22 cellular contexts compared by ENCODE assay signal in the genomic region with DNA sequence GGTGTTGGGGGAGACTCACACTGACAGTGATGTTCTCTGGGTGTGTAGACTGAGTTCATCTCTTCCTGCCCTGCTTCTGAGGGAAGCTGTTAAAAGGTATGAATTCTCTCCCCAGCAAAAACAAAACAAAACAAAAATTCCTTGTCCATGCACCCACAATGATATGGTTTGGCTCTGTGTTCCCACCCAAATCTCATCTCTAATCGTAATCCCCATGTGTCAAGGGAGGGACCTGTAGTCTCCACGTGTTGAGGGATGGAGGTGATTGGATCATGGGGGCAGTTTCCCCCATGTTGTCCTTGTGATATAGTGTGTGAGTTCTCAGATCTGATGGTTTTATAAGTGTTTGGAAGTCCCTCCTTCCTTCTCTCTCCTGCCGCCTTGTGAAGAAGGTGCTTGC.
DNase-seq lines count a peak whose midpoint lies in the region; ATAC-seq, FAIRE-seq and TF ChIP-seq lines count a peak whose summit lies in the region.
"Had no signal": no experiment of that assay in that cellular context is flagged by ENCODE, and none has a peak within 500 bp of the region (broad histone marks: within the 10 kb centered on the region; RNA-seq: fewer than 3 reads in every experiment).

No MANE protein-coding gene starts in this region.

- 74% methylated on average over 3 of the region's 3 CpGs for WGBS in right cardiac atrium
- 4% methylated on average over 3 of the region's 3 CpGs for WGBS in HepG2 (ENCODE audit: low lambda C conversion rate)

- H2AFZ ChIP-seq in HepG2 (ENCODE audit: low read length) = no peak overlapping the region
- H2AFZ ChIP-seq: GM23248 had no signal

- in situ Hi-C loops in HepG2 (cut with HindIII; ENCODE audit: extremely low pct_ligation_motif_present, low pct_unique_long_range_greater_than_20kb) = no loop called here

- ATAC-seq in right cardiac atrium = no peak
- no peak for ATAC-seq in HepG2
- ATAC-seq in stimulated activated naive B cell treated with anti-CD40 and anti-IgM and Interleukin-4, amounts not matched to agents 10 μg/mL and 1 μg/mL and 100 μg/mL, for 72 hours (replicated peaks) = no peak
- ATAC-seq: CD8-positive, alpha-beta T cell; GM12878; HCT116 had no signal

- TF ChIP-seq EP300 in HepG2 (IDR thresholded peaks at IDR 0.05; ENCODE audit: low read depth in 2 of 2, low read length in 2 of 2) (no peak), HepG2 (CRISPR knock-in tag; IDR thresholded peaks at IDR 0.05; ENCODE audit: borderline replicate concordance) (no peak)

- H3K9me3 ChIP-seq in right cardiac atrium (ENCODE audit: control insufficient read depth, low read length) (peaks cover 2% of the 10 kb centered on the region), HepG2 (ENCODE audit: low read length) (peaks cover 32% of the 10 kb centered on the region), vagina (no peaks in the 10 kb centered on the region), colonic mucosa (no peaks in the 10 kb centered on the region)

- POLR2A ChIA-PET in HepG2 (lab: Yijun Ruan, JAX) = no interaction called here

- H3K9me3 Mint-ChIP-seq in stimulated activated naive B cell treated with anti-CD40 and anti-IgM and Interleukin-4, amounts not matched to agents 10 μg/mL and 1 μg/mL and 100 μg/mL, for 72 hours = peaks cover 32 to 37% of the 10 kb centered on the region in 2 donors

- no peak for TF ChIP-seq RAD21 in HepG2 (CRISPR knock-in tag; IDR thresholded peaks at IDR 0.05)

- DNase-seq in cardiac septum (ENCODE audit: low spot score) (peak; percentile 14), right cardiac atrium (no peak), HepG2 (ENCODE audit: low spot score) (no peak), vagina (ENCODE audit: extremely low spot score in 2 of 2) (peak; percentile 32 to 40), colonic mucosa (no peak)
- no peak for DNase-seq in stimulated activated naive B cell treated with anti-CD40 and anti-IgM and Interleukin-4, amounts not matched to agents 10 μg/mL and 1 μg/mL and 100 μg/mL, for 72 hours
- DNase-seq: Caco-2; CD4-positive, CD25-positive, alpha-beta regulatory T cell; CD8-positive, alpha-beta T cell; DMS153; DND-41; GDM1; GM23248; H9 had no signal

- H3K36me3 ChIP-seq in HepG2 (replicated peaks in 1 of 2; ENCODE audit: control insufficient read depth in 1 of 2, insufficient read depth in 2 of 2, low read length in 2 of 2) = no peaks in the 10 kb centered on the region
- H3K36me3 ChIP-seq in vagina = no peaks in the 10 kb centered on the region
- H3K36me3 ChIP-seq in colonic mucosa = no peaks in the 10 kb centered on the region
- H3K36me3 ChIP-seq: BLaER1 had no signal

- TF ChIP-seq CTCF in HepG2 (CRISPR knock-in tag; IDR thresholded peaks at IDR 0.05) (no peak), vagina (IDR thresholded peaks at IDR 0.05) (no peak), colonic mucosa (IDR thresholded peaks at IDR 0.05) (no peak)

- H3K4me1 ChIP-seq in right cardiac atrium (ENCODE audit: control insufficient read depth, insufficient read depth, low read length) = no peaks in the 10 kb centered on the region
- H3K4me1 ChIP-seq in HepG2 (ENCODE audit: insufficient read depth, low read length) = no peaks in the 10 kb centered on the region
- H3K4me1 ChIP-seq in vagina = no peaks in the 10 kb centered on the region
- H3K4me1 ChIP-seq in colonic mucosa = no peaks in the 10 kb centered on the region
- H3K4me1 ChIP-seq: BLaER1, Caco-2 had no signal

- FAIRE-seq in HepG2 (lab: Jason Lieb, UNC) = no peak
- FAIRE-seq: A204.1, GM12878, GM19239 had no signal

- H3K27me3 Mint-ChIP-seq in stimulated activated naive B cell treated with anti-CD40 and anti-IgM and Interleukin-4, amounts not matched to agents 10 μg/mL and 1 μg/mL and 100 μg/mL, for 72 hours = no peaks in the 10 kb centered on the region
- H3K27me3 Mint-ChIP-seq: B cell; CD4-positive, CD25-positive, alpha-beta regulatory T cell had no signal

- H4K20me1 ChIP-seq in HepG2 (ENCODE audit: insufficient read depth, low read length) = no peaks in the 10 kb centered on the region
- H4K20me1 ChIP-seq: BLaER1 had no signal

- H3K9ac ChIP-seq in HepG2 (ENCODE audit: insufficient read depth, low read depth, low read length) = no peak overlapping the region
- no peak overlapping the region for H3K9ac ChIP-seq in colonic mucosa (ENCODE audit: low read depth in 2 of 2, low read length in 2 of 2)
- H3K9ac ChIP-seq: BLaER1, GM23248 had no signal

- no peak overlapping the region for H3K4me2 ChIP-seq in HepG2 (ENCODE audit: low read depth, low read length)
- H3K4me2 ChIP-seq: BLaER1 had no signal

- no peak overlapping the region for H3K4me3 Mint-ChIP-seq in stimulated activated naive B cell treated with anti-CD40 and anti-IgM and Interleukin-4, amounts not matched to agents 10 μg/mL and 1 μg/mL and 100 μg/mL, for 72 hours
- H3K4me3 Mint-ChIP-seq: B cell; CD4-positive, CD25-positive, alpha-beta regulatory T cell; CD8-positive, alpha-beta T cell; H9 had no signal

- H3K27ac ChIP-seq in right cardiac atrium (ENCODE audit: low read length) (no peak overlapping the region), HepG2 (ENCODE audit: extremely low read length, insufficient read depth, low read length) (no peak overlapping the region), vagina (no peak overlapping the region), colonic mucosa (no peak overlapping the region)
- H3K27ac ChIP-seq: 22Rv1, BLaER1, C4-2B, GM23248 had no signal

- no peaks in the 10 kb centered on the region for H3K4me1 Mint-ChIP-seq in stimulated activated naive B cell treated with anti-CD40 and anti-IgM and Interleukin-4, amounts not matched to agents 10 μg/mL and 1 μg/mL and 100 μg/mL, for 72 hours
- H3K4me1 Mint-ChIP-seq: B cell; CD4-positive, CD25-positive, alpha-beta regulatory T cell had no signal

- no TSS peak for BruUV-seq in HepG2 (replicated peaks; lab: Mats Ljungman, UMichigan)

- H3K36me3 Mint-ChIP-seq in stimulated activated naive B cell treated with anti-CD40 and anti-IgM and Interleukin-4, amounts not matched to agents 10 μg/mL and 1 μg/mL and 100 μg/mL, for 72 hours = peaks cover 0 to 2% of the 10 kb centered on the region in 2 donors
- H3K36me3 Mint-ChIP-seq: CD4-positive, CD25-positive, alpha-beta regulatory T cell; CD8-positive, alpha-beta T cell had no signal

- TF ChIP-seq POLR2A in HepG2 (IDR thresholded peaks at IDR 0.05; ENCODE audit: insufficient read depth in 1 of 2, low read depth in 2 of 2, low read length in 2 of 2) (no peak), vagina (IDR thresholded peaks at IDR 0.05) (no peak)

- no peaks in the 10 kb centered on the region for H3K79me2 ChIP-seq in HepG2 (ENCODE audit: insufficient read depth, low read length)

- intact Hi-C loops in cardiac septum (cut with DNase I) = no loop called here
- intact Hi-C loops in right cardiac atrium (cut with DNase I) = no loop called here
- intact Hi-C loops in HepG2 (cut with micrococcal nuclease; ENCODE audit: unreplicated experiment) = no loop called here
- intact Hi-C loops in vagina (cut with DNase I) = no loop called here
- intact Hi-C loops in colonic mucosa (cut with DNase I) = no loop called here

- H3K27me3 ChIP-seq in right cardiac atrium (ENCODE audit: control insufficient read depth, insufficient read depth) (no peaks in the 10 kb centered on the region), HepG2 (ENCODE audit: control insufficient read depth in 1 of 2, insufficient read depth in 2 of 2, low read length in 2 of 2) (no peaks in the 10 kb centered on the region; a peak in 1 of 5 replicates), vagina (no peaks in the 10 kb centered on the region), colonic mucosa (no peaks in the 10 kb centered on the region)
- H3K27me3 ChIP-seq: BLaER1 had no signal

- CTCF ChIA-PET in HepG2 (lab: Yijun Ruan, JAX; ENCODE audit: low intra/inter-chr PET ratio, low total read pairs) = no interaction called here

- H3K4me3 ChIP-seq in right cardiac atrium (ENCODE audit: low read length) = no peak overlapping the region
- no peak overlapping the region for H3K4me3 ChIP-seq in HepG2 (replicated peaks in 1 of 3; ENCODE audit: insufficient read depth in 1 of 3, low read depth in 2 of 3, low read length in 3 of 3)
- H3K4me3 ChIP-seq in vagina = no peak overlapping the region
- H3K4me3 ChIP-seq in colonic mucosa = no peak overlapping the region
- H3K4me3 ChIP-seq: BLaER1, GM12878, GM23248 had no signal

- no peak overlapping the region for H3K27ac Mint-ChIP-seq in stimulated activated naive B cell treated with anti-CD40 and anti-IgM and Interleukin-4, amounts not matched to agents 10 μg/mL and 1 μg/mL and 100 μg/mL, for 72 hours
- H3K27ac Mint-ChIP-seq: B cell; CD4-positive, CD25-positive, alpha-beta regulatory T cell; CD8-positive, alpha-beta T cell; H9 had no signal

TF ChIP-seq in HepG2, 621 proteins besides CTCF, POLR2A, EP300 and RAD21:
- TF ChIP-seq FOSL1 (CRISPR knock-in tag; IDR thresholded peaks at IDR 0.05; ENCODE audit: borderline replicate concordance) (no peak), HNRNPLL (IDR thresholded peaks at IDR 0.05; ENCODE audit: low read depth, low read length, poor library complexity, severe bottlenecking) (no peak), GABPB1 (CRISPR knock-in tag; IDR thresholded peaks at IDR 0.05) (no peak)
- TF ChIP-seq, protein P1, sequence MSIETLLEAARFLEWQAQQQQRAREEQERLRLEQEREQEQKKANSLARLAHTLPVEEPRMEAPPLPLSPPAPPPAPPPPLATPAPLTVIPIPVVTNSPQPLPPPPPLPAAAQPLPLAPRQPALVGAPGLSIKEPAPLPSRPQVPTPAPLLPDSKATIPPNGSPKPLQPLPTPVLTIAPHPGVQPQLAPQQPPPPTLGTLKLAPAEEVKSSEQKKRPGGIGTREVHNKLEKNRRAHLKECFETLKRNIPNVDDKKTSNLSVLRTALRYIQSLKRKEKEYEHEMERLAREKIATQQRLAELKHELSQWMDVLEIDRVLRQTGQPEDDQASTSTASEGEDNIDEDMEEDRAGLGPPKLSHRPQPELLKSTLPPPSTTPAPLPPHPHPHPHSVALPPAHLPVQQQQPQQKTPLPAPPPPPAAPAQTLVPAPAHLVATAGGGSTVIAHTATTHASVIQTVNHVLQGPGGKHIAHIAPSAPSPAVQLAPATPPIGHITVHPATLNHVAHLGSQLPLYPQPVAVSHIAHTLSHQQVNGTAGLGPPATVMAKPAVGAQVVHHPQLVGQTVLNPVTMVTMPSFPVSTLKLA (IDR thresholded peaks at IDR 0.05) = 0 out of 2 replicates have a peak, but pooled peaks have one; percentile 26
- TF ChIP-seq, protein P2, sequence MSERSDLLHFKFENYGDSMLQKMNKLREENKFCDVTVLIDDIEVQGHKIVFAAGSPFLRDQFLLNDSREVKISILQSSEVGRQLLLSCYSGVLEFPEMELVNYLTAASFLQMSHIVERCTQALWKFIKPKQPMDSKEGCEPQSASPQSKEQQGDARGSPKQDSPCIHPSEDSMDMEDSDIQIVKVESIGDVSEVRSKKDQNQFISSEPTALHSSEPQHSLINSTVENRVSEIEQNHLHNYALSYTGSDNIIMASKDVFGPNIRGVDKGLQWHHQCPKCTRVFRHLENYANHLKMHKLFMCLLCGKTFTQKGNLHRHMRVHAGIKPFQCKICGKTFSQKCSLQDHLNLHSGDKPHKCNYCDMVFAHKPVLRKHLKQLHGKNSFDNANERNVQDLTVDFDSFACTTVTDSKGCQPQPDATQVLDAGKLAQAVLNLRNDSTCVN (CRISPR knock-in tag; IDR thresholded peaks at IDR 0.05; ENCODE audit: borderline replicate concordance) = no peak

Comparison
In these comparisons a context has a peak if more than half of its experiments do, and no peak if none do; other contexts are left out.
1. DNase-seq: peak in cardiac septum (single experiment) and vagina (2 of 2); none in right cardiac atrium (0 of 3), HepG2 (single experiment), stimulated activated naive B cell treated with anti-CD40 and anti-IgM and Interleukin-4, amounts not matched to agents 10 μg/mL and 1 μg/mL and 100 μg/mL, for 72 hours (single experiment) and colonic mucosa (single experiment).